In the genomic region with DNA sequence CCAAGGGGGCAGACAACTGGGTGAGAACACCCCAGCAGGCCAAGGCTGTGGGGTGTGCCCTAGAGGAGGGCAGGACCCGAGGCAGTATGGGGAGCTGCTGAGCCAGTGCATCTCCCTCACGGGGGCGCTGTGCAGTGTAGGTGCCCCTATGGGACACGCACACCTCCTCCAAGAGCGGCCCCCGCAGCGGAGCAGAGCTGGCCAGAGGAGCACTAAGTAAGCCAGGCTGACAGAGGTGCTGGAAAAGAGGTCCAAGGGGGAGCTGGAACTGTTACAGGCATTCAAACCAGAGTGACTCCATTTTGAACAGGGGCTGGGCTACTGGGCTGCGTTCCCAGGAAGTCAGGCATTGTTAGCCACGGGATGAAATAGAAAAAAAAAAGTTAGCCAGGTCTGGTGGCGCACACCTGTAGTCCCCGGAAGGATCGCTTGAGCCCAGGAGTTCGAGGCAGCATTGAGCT, we compare ENCODE assay signal across 1 cellular context.
TF ChIP-seq lines count a peak whose summit lies in the region.

No MANE protein-coding gene starts in this region.

TF ChIP-seq in HCT116, 20 proteins besides CTCF, POLR2A, EP300 and RAD21 (continued from another document):
- TF ChIP-seq, protein P1, sequence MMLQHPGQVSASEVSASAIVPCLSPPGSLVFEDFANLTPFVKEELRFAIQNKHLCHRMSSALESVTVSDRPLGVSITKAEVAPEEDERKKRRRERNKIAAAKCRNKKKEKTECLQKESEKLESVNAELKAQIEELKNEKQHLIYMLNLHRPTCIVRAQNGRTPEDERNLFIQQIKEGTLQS (IDR thresholded peaks at IDR 0.05) = no peak
- no peak for TF ChIP-seq EZH2phosphoT487 (IDR thresholded peaks at IDR 0.05; ENCODE audit: borderline replicate concordance)
- no peak for TF ChIP-seq JUND (IDR thresholded peaks at IDR 0.05)
- no peak for TF ChIP-seq SRF (IDR thresholded peaks at IDR 0.05; ENCODE audit: low read depth)
- no peak for TF ChIP-seq CEBPB (IDR thresholded peaks at IDR 0.05; ENCODE audit: low read depth)
- TF ChIP-seq, protein P2, sequence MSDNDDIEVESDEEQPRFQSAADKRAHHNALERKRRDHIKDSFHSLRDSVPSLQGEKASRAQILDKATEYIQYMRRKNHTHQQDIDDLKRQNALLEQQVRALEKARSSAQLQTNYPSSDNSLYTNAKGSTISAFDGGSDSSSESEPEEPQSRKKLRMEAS (IDR thresholded peaks at IDR 0.05) = no peak
- no peak for TF ChIP-seq SP1 (IDR thresholded peaks at IDR 0.05; ENCODE audit: low read depth)
- no peak for TF ChIP-seq ZFX (IDR thresholded peaks at IDR 0.05)
- TF ChIP-seq SIN3A (IDR thresholded peaks at IDR 0.05; ENCODE audit: low read depth) = no peak
- no peak for TF ChIP-seq ZNF274 (IDR thresholded peaks at IDR 0.05; ENCODE audit: low read depth, low read length)
- TF ChIP-seq, protein P3, sequence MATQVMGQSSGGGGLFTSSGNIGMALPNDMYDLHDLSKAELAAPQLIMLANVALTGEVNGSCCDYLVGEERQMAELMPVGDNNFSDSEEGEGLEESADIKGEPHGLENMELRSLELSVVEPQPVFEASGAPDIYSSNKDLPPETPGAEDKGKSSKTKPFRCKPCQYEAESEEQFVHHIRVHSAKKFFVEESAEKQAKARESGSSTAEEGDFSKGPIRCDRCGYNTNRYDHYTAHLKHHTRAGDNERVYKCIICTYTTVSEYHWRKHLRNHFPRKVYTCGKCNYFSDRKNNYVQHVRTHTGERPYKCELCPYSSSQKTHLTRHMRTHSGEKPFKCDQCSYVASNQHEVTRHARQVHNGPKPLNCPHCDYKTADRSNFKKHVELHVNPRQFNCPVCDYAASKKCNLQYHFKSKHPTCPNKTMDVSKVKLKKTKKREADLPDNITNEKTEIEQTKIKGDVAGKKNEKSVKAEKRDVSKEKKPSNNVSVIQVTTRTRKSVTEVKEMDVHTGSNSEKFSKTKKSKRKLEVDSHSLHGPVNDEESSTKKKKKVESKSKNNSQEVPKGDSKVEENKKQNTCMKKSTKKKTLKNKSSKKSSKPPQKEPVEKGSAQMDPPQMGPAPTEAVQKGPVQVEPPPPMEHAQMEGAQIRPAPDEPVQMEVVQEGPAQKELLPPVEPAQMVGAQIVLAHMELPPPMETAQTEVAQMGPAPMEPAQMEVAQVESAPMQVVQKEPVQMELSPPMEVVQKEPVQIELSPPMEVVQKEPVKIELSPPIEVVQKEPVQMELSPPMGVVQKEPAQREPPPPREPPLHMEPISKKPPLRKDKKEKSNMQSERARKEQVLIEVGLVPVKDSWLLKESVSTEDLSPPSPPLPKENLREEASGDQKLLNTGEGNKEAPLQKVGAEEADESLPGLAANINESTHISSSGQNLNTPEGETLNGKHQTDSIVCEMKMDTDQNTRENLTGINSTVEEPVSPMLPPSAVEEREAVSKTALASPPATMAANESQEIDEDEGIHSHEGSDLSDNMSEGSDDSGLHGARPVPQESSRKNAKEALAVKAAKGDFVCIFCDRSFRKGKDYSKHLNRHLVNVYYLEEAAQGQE (IDR thresholded peaks at IDR 0.05; ENCODE audit: low read depth) = no peak
- no peak for TF ChIP-seq ELF1 (IDR thresholded peaks at IDR 0.05; ENCODE audit: borderline replicate concordance, low read depth)
TF ChIP-seq in HCT116: peak in this region for 0.
